In the genomic region with DNA sequence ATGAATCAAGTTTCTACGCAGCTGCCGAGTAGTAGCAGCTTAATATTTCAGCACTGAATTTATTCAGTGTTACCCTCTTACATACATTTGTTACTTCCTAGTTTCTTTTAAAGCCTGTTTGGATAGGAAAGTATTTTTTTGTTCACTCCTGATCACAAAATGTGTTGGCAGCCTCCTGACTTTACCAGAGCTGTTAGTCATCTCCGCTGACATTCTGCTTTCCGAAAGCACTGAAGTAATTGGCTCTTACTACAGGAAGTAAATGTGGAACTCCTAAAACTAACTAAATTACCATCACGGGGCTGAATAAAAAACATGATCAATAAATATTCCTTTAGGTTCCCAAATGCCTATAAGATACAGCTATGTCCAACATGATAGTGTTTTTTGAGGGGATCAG, we compare ENCODE assay signal across 8 cellular contexts.
DNase-seq lines count a peak whose midpoint lies in the region; ATAC-seq and TF ChIP-seq lines count a peak whose summit lies in the region.

No MANE protein-coding gene starts in this region.

- WGBS in suprapubic skin, result 22% methylated on average over 5 of the region's 5 CpGs

- H3K9me3 Mint-ChIP-seq in activated CD4-positive, alpha-beta memory T cell treated with anti-CD3 and anti-CD28 coated beads for 36 hours, result no peaks in the 10 kb centered on the region
- no peaks in the 10 kb centered on the region for H3K9me3 Mint-ChIP-seq in progenitor cell of endocrine pancreas (ENCODE audit: low read depth)

- peaks cover 58% of the 10 kb centered on the region for H3K4me1 Mint-ChIP-seq in activated CD4-positive, alpha-beta memory T cell treated with anti-CD3 and anti-CD28 coated beads for 36 hours (ENCODE audit: low read depth)
- H3K4me1 Mint-ChIP-seq in progenitor cell of endocrine pancreas (ENCODE audit: low read depth), result peaks cover 10% of the 10 kb centered on the region

- peak overlapping the region; percentile 90 for H3K27ac Mint-ChIP-seq in activated CD4-positive, alpha-beta memory T cell treated with anti-CD3 and anti-CD28 coated beads for 36 hours
- no peak overlapping the region for H3K27ac Mint-ChIP-seq in progenitor cell of endocrine pancreas

- TF ChIP-seq EP300 in suprapubic skin (IDR thresholded peaks at IDR 0.05), result no peak

- H3K9me3 ChIP-seq in AG04450 (ENCODE audit: control insufficient read depth, insufficient read depth, low read length) (no peaks in the 10 kb centered on the region), suprapubic skin (no peaks in the 10 kb centered on the region)

- no peak overlapping the region for H3K4me3 ChIP-seq in AG04450 (ENCODE audit: low read depth, low read length)
- peak overlapping the region; percentile 23 for H3K4me3 ChIP-seq in suprapubic skin

- peak overlapping the region; percentile 69 for H3K4me3 Mint-ChIP-seq in activated CD4-positive, alpha-beta memory T cell treated with anti-CD3 and anti-CD28 coated beads for 36 hours
- no peak overlapping the region for H3K4me3 Mint-ChIP-seq in progenitor cell of endocrine pancreas (ENCODE audit: low read depth)

- TF ChIP-seq CTCF in AG04450 (IDR thresholded peaks at IDR 0.05; ENCODE audit: low read depth, low read length) (no peak), suprapubic skin (IDR thresholded peaks at IDR 0.05) (no peak), progenitor cell of endocrine pancreas (IDR thresholded peaks at IDR 0.05; ENCODE audit: unreplicated experiment) (no peak)

- intact Hi-C loops in activated CD4-positive, alpha-beta memory T cell treated with anti-CD3 and anti-CD28 coated beads for 36 hours (cut with micrococcal nuclease), result loop anchor here (1.0 to 10.0 kb wide), 5 partner anchors 8 to 1179 kb away; a partner anchor contains a TSS
- intact Hi-C loops in left cardiac atrium (cut with DNase I), result no loop called here

- H3K36me3 ChIP-seq in suprapubic skin, result no peaks in the 10 kb centered on the region

- H3K27me3 Mint-ChIP-seq in activated CD4-positive, alpha-beta memory T cell treated with anti-CD3 and anti-CD28 coated beads for 36 hours, result no peaks in the 10 kb centered on the region
- peaks cover 4% of the 10 kb centered on the region for H3K27me3 Mint-ChIP-seq in progenitor cell of endocrine pancreas

- H3K4me1 ChIP-seq in suprapubic skin, result peaks cover 17% of the 10 kb centered on the region

- no peaks in the 10 kb centered on the region for H3K27me3 ChIP-seq in AG04450 (ENCODE audit: control insufficient read depth, insufficient read depth, low read length)
- no peaks in the 10 kb centered on the region for H3K27me3 ChIP-seq in suprapubic skin

- no peak for TF ChIP-seq POLR2A in suprapubic skin (IDR thresholded peaks at IDR 0.05)

- DNase-seq in AG04450 (ENCODE audit: low read depth, low spot score), result peak; percentile 20
- peak; percentile 40 for DNase-seq in activated CD4-positive, alpha-beta memory T cell treated with anti-CD3 and anti-CD28 coated beads for 36 hours
- no peak for DNase-seq in left cardiac atrium
- no peak for DNase-seq in suprapubic skin (ENCODE audit: low spot score in 2 of 2)
- DNase-seq in NCI-H2171 treated with DMSO at 0.1 percent for 48 hours (lab: John Stamatoyannopoulos, UW), result no peak
- no peak for DNase-seq in progenitor cell of endocrine pancreas (ENCODE audit: low spot score, unreplicated experiment)

- H3K36me3 Mint-ChIP-seq in activated CD4-positive, alpha-beta memory T cell treated with anti-CD3 and anti-CD28 coated beads for 36 hours, result no peaks in the 10 kb centered on the region
- H3K36me3 Mint-ChIP-seq in progenitor cell of endocrine pancreas (ENCODE audit: insufficient read depth), result no peaks in the 10 kb centered on the region

- H3K27ac ChIP-seq in AG04450 (ENCODE audit: low read depth, low read length) (no peak overlapping the region), suprapubic skin (no peak overlapping the region)

- CTCF ChIA-PET in AG04450 (lab: Charles Lee), result interaction anchor here (1.1 to 5.3 kb wide), 4 partner anchors 8 to 287 kb away, joined by 3 to 37 read pairs (median 11); no protein-coding TSS in a partner anchor
- CTCF ChIA-PET in activated CD4-positive, alpha-beta memory T cell treated with anti-CD3 and anti-CD28 coated beads for 36 hours (lab: Charles Lee), result interaction anchor here (2.1 to 8.5 kb wide), 2 partner anchors 21 to 30 kb away, joined by 12 to 61 read pairs; no protein-coding TSS in a partner anchor

- POLR2A ChIA-PET in AG04450 (lab: Yijun Ruan, JAX), result no interaction called here
- POLR2A ChIA-PET in activated CD4-positive, alpha-beta memory T cell treated with anti-CD3 and anti-CD28 coated beads for 36 hours (lab: Charles Lee), result interaction anchor here (1.4 kb wide), 1 partner anchor 9 kb away, joined by 4 read pairs; no protein-coding TSS in a partner anchor

- ATAC-seq in GM21423 (IDR thresholded peaks at IDR 0.05; ENCODE audit: unreplicated experiment) (peak; percentile 71), left cardiac atrium (peak; percentile 55 to 81), HG02884 (IDR thresholded peaks at IDR 0.05; ENCODE audit: unreplicated experiment) (no peak)

Comparison
In these comparisons a context has a peak if more than half of its experiments do, and no peak if none do; other contexts are left out.
1. DNase-seq: peak in AG04450 (single experiment) and activated CD4-positive, alpha-beta memory T cell treated with anti-CD3 and anti-CD28 coated beads for 36 hours (single experiment); none in left cardiac atrium (single experiment), suprapubic skin (0 of 2), NCI-H2171 treated with DMSO at 0.1 percent for 48 hours (single experiment) and progenitor cell of endocrine pancreas (single experiment).